10 cellular contexts compared by ENCODE assay signal in genomic region chr2:124810132-124810531, GRCh38.
DNase-seq lines count a peak whose midpoint lies in the region; ATAC-seq and TF ChIP-seq lines count a peak whose summit lies in the region.
"Had no signal": no experiment of that assay in that cellular context is flagged by ENCODE, and none has a peak within 500 bp of the region (broad histone marks: within the 10 kb centered on the region; RNA-seq: fewer than 3 reads in every experiment).

No MANE protein-coding gene starts in this region.

- no peaks in the 10 kb centered on the region for H3K36me3 Mint-ChIP-seq in CD8-positive, alpha-beta memory T cell

- H3K9ac ChIP-seq in neural cell (ENCODE audit: low read length): no peak overlapping the region

- H3K4me1 ChIP-seq in CD8-positive, alpha-beta memory T cell (ENCODE audit: insufficient read depth, low read length): no peaks in the 10 kb centered on the region

- TF ChIP-seq EP300 in neural cell (conservative IDR thresholded peaks at IDR 0.05; ENCODE audit: poor library complexity, severe bottlenecking): no peak

- H3K27me3 ChIP-seq in neural cell (ENCODE audit: insufficient read depth, low read depth, low read length): no peaks in the 10 kb centered on the region
- H3K27me3 ChIP-seq in CD8-positive, alpha-beta memory T cell (ENCODE audit: insufficient read depth, low read length, poor library complexity, severe bottlenecking): no peaks in the 10 kb centered on the region

- no peak overlapping the region for H3K4me2 ChIP-seq in neural cell (ENCODE audit: low read length)

- no peaks in the 10 kb centered on the region for H3K9me2 ChIP-seq in neural cell (ENCODE audit: insufficient read depth, low read length)

- H3K79me2 ChIP-seq in neural cell (replicated peaks; ENCODE audit: insufficient read depth, low read length): no peaks in the 10 kb centered on the region

- DNase-seq in GM12865 (ENCODE audit: low read depth): peak; percentile 37
- peak; percentile 11 for DNase-seq in NCI-H345 treated with DMSO at 0.1 percent for 48 hours (lab: John Stamatoyannopoulos, UW; ENCODE audit: unreplicated experiment)
- peak; percentile 57 for DNase-seq in ecto neural progenitor cell (ENCODE audit: low spot score)
- DNase-seq in CD8-positive, alpha-beta memory T cell: no peak
- DNase-seq in activated CD8-positive, alpha-beta memory T cell treated with anti-CD3 and anti-CD28 coated beads, Interleukin-2, amount 50 U/mL, for 4 hours: no peak
- DNase-seq: activated CD4-positive, alpha-beta T cell treated with anti-CD3 and anti-CD28 coated beads, Interleukin-2, amount 50 U/mL, for 1 hour; stimulated activated CD4-positive, alpha-beta T cell treated with anti-CD3 and anti-CD28 coated beads, Interleukin-2, amount 100 ng/mL, for 24 hours had no signal

- no peaks in the 10 kb centered on the region for H3K36me3 ChIP-seq in neural cell (ENCODE audit: insufficient read depth, low read length)
- H3K36me3 ChIP-seq in CD8-positive, alpha-beta memory T cell (ENCODE audit: insufficient read depth, low read length): no peaks in the 10 kb centered on the region

- no peak overlapping the region for H3K27ac ChIP-seq in neural cell (ENCODE audit: low read length)
- H3K27ac ChIP-seq in CD8-positive, alpha-beta memory T cell (ENCODE audit: low read depth, low read length): no peak overlapping the region

- POLR2A ChIA-PET in CD8-positive, alpha-beta memory T cell (lab: Charles Lee): no interaction called here

- H3K9me3 Mint-ChIP-seq in CD8-positive, alpha-beta memory T cell: peaks cover 4 to 17% (median 9%) of the 10 kb centered on the region in 5 donors

- TF ChIP-seq CTCF in GM12865 (IDR thresholded peaks at IDR 0.05; ENCODE audit: insufficient read depth, low read depth, low read length, missing control alignments): no peak
- peak; percentile 65 for TF ChIP-seq CTCF in neural cell (IDR thresholded peaks at IDR 0.05; ENCODE audit: poor library complexity, severe bottlenecking)

- H2AFZ ChIP-seq in neural cell (ENCODE audit: low read depth, low read length): no peak overlapping the region

- H3K4me3 ChIP-seq in GM12865 (ENCODE audit: low read depth, low read length): no peak overlapping the region
- no peak overlapping the region for H3K4me3 ChIP-seq in neural cell (ENCODE audit: low read length)
- H3K4me3 ChIP-seq in CD8-positive, alpha-beta memory T cell (ENCODE audit: low read length): no peak overlapping the region

- H3K27ac Mint-ChIP-seq in CD8-positive, alpha-beta memory T cell: no peak overlapping the region

- H3K4me1 Mint-ChIP-seq in CD8-positive, alpha-beta memory T cell: no peaks in the 10 kb centered on the region

- TF ChIP-seq RAD21 in neural cell (conservative IDR thresholded peaks at IDR 0.05): peak; percentile 71

- CTCF ChIA-PET in CD8-positive, alpha-beta memory T cell (lab: Charles Lee): no interaction called here

- no peak overlapping the region for H3K4me3 Mint-ChIP-seq in CD8-positive, alpha-beta memory T cell

- no peaks in the 10 kb centered on the region for H4K20me1 ChIP-seq in neural cell (ENCODE audit: insufficient read depth)

- H3K9me3 ChIP-seq in neural cell (ENCODE audit: low read length): no peaks in the 10 kb centered on the region
- no peaks in the 10 kb centered on the region for H3K9me3 ChIP-seq in CD8-positive, alpha-beta memory T cell (ENCODE audit: low read length)

- ATAC-seq in HG03097 (IDR thresholded peaks at IDR 0.05; ENCODE audit: low FRiP score, unreplicated experiment): no peak
- ATAC-seq in HG03280 (IDR thresholded peaks at IDR 0.05; ENCODE audit: unreplicated experiment): no peak

- H3K27me3 Mint-ChIP-seq in CD8-positive, alpha-beta memory T cell: peaks cover 0 to 1% of the 10 kb centered on the region in 2 donors

- H3F3A ChIP-seq in neural cell (ENCODE audit: insufficient read depth, low read length, poor library complexity, severe bottlenecking): no peaks in the 10 kb centered on the region

TF ChIP-seq in neural cell, 6 proteins besides CTCF, POLR2A, EP300 and RAD21:
- TF ChIP-seq REST (IDR thresholded peaks at IDR 0.05; ENCODE audit: borderline replicate concordance): no peak
- no peak for TF ChIP-seq MXI1 (conservative IDR thresholded peaks at IDR 0.05; ENCODE audit: poor library complexity, severe bottlenecking)
- TF ChIP-seq POLR2AphosphoS5 (IDR thresholded peaks at IDR 0.05): no peak
- no peak for TF ChIP-seq TAF1 (IDR thresholded peaks at IDR 0.05; ENCODE audit: low read depth)
- peak; percentile 71 for TF ChIP-seq SMC3 (conservative IDR thresholded peaks at IDR 0.05; ENCODE audit: poor library complexity)
- TF ChIP-seq EZH2 (IDR thresholded peaks at IDR 0.05; ENCODE audit: borderline replicate concordance, insufficient read depth, low read length, poor library complexity, severe bottlenecking): no peak
TF ChIP-seq in neural cell: peak in this region for 1.

Comparison
In these comparisons a context has a peak if more than half of its experiments do, and no peak if none do; other contexts are left out.
1. DNase-seq: peak in GM12865 (single experiment), NCI-H345 treated with DMSO at 0.1 percent for 48 hours (single experiment) and ecto neural progenitor cell (single experiment); none in CD8-positive, alpha-beta memory T cell (0 of 5) and activated CD8-positive, alpha-beta memory T cell treated with anti-CD3 and anti-CD28 coated beads, Interleukin-2, amount 50 U/mL, for 4 hours (single experiment).